Comparison of ENCODE assay signal across 25 cellular contexts in genomic region chr22:37207981-37208380, GRCh38. TPM values are rescaled to one million over a fixed set of nuclear protein-coding genes. Genes with fewer than 3 reads are reported as not detected.
DNase-seq lines count a peak whose midpoint lies in the region; ATAC-seq and TF ChIP-seq lines count a peak whose summit lies in the region.
"Had no signal": no experiment of that assay in that cellular context is flagged by ENCODE, and none has a peak within 500 bp of the region (broad histone marks: within the 10 kb centered on the region; RNA-seq: fewer than 3 reads in every experiment).

No MANE protein-coding gene starts in this region.

- H3K4me1 ChIP-seq in A673 (ENCODE audit: insufficient read depth, low read length, poor library complexity, severe bottlenecking): no peaks in the 10 kb centered on the region
- H3K4me1 ChIP-seq: left lung had no signal

- H3K36me3 ChIP-seq in A673 (ENCODE audit: insufficient read depth, low read length, poor library complexity, severe bottlenecking): no peaks in the 10 kb centered on the region
- H3K36me3 ChIP-seq: brain microvascular endothelial cell, gastroesophageal sphincter, left lung had no signal

- no peaks in the 10 kb centered on the region for H3K9me3 ChIP-seq in A673 (ENCODE audit: low read depth, low read length, poor library complexity, severe bottlenecking)
- H3K9me3 ChIP-seq: gastroesophageal sphincter, left lung had no signal

- peak; percentile 21 for ATAC-seq in activated CD8-positive, alpha-beta T cell treated with anti-CD3 and anti-CD28 coated beads for 36 hours
- ATAC-seq in HG03442 (IDR thresholded peaks at IDR 0.05; ENCODE audit: unreplicated experiment): no peak
- ATAC-seq: gastroesophageal sphincter, left lung had no signal

- H3K36me3 Mint-ChIP-seq in activated CD8-positive, alpha-beta T cell treated with anti-CD3 and anti-CD28 coated beads for 36 hours (ENCODE audit: low read depth): no peaks in the 10 kb centered on the region
- H3K36me3 Mint-ChIP-seq: type B pancreatic cell had no signal

- intact Hi-C loops in activated CD8-positive, alpha-beta T cell treated with anti-CD3 and anti-CD28 coated beads for 36 hours (cut with micrococcal nuclease): no loop called here
- intact Hi-C loops in A673 (cut with micrococcal nuclease; ENCODE audit: unreplicated experiment): no loop called here

- CTCF ChIA-PET in activated CD8-positive, alpha-beta T cell treated with anti-CD3 and anti-CD28 coated beads for 36 hours (lab: Charles Lee): interaction anchor here (1.5 to 3.8 kb wide), 4 partner anchors 8 to 53 kb away, joined by 4 to 29 read pairs (median 9); partner anchors contain the start of gene RAC2
- CTCF ChIA-PET in A673 (lab: Charles Lee): no interaction called here

- no peaks in the 10 kb centered on the region for H3K27me3 Mint-ChIP-seq in activated CD8-positive, alpha-beta T cell treated with anti-CD3 and anti-CD28 coated beads for 36 hours

- no peaks in the 10 kb centered on the region for H3K9me3 Mint-ChIP-seq in activated CD8-positive, alpha-beta T cell treated with anti-CD3 and anti-CD28 coated beads for 36 hours
- H3K9me3 Mint-ChIP-seq: activated T-cell treated with anti-CD3 and anti-CD28 coated beads, Interleukin-2, amount 50 U/mL, for 72 hours; type B pancreatic cell had no signal

- DNase-seq in stimulated activated CD4-positive, alpha-beta T cell treated with anti-CD3 and anti-CD28 coated beads, Interleukin-1b, Interleukin-23, amount 100 ng/mL, for 48 hours: peak; percentile 1
- DNase-seq in stimulated activated CD4-positive, alpha-beta T cell treated with anti-CD3 and anti-CD28 coated beads, Interleukin-2, amount 100 ng/mL, for 48 hours: no peak
- DNase-seq in activated CD8-positive, alpha-beta T cell treated with anti-CD3 and anti-CD28 coated beads for 36 hours: peak; percentile 47
- DNase-seq in mesenteric fat pad (ENCODE audit: low spot score) (peak; percentile 41), A673 (ENCODE audit: low spot score) (no peak), A172 (ENCODE audit: low spot score) (no peak)
- DNase-seq: activated CD8-positive, alpha-beta memory T cell treated with anti-CD3 and anti-CD28 coated beads for 24 hours; activated T-cell treated with anti-CD3 and anti-CD28 coated beads, Interleukin-2, amount 50 U/mL, for 72 hours; amniotic stem cell; brain microvascular endothelial cell; DMS153; GOT3; hypothalamus; MV-4-11; NCI-H1436 treated with DMSO at 0.1 percent for 48 hours; NCI-H774 had no signal

- BruUV-seq in A673 (replicated peaks; lab: Mats Ljungman, UMichigan): no TSS peak

- TF ChIP-seq CTCF in activated CD8-positive, alpha-beta T cell treated with anti-CD3 and anti-CD28 coated beads for 36 hours (IDR thresholded peaks at IDR 0.05): no peak
- TF ChIP-seq CTCF in A673 (conservative IDR thresholded peaks at IDR 0.05; ENCODE audit: low read depth, low read length): no peak

- POLR2A ChIA-PET in activated CD8-positive, alpha-beta T cell treated with anti-CD3 and anti-CD28 coated beads for 36 hours (lab: Charles Lee): interaction anchor here (1.0 to 2.4 kb wide), 6 partner anchors 9 to 71 kb away, joined by 3 to 9 read pairs (median 4); no protein-coding TSS in a partner anchor
- POLR2A ChIA-PET in A673 (lab: Charles Lee; ENCODE audit: low non-redundant PET): no interaction called here

- H3K4me3 ChIP-seq in A673 (ENCODE audit: low read depth, low read length, poor library complexity, severe bottlenecking): no peak overlapping the region
- H3K4me3 ChIP-seq: gastroesophageal sphincter, left lung had no signal

- no peak overlapping the region for H3K4me3 Mint-ChIP-seq in activated CD8-positive, alpha-beta T cell treated with anti-CD3 and anti-CD28 coated beads for 36 hours
- H3K4me3 Mint-ChIP-seq: type B pancreatic cell had no signal

- H3K27me3 ChIP-seq in A673 (replicated peaks; ENCODE audit: insufficient read depth, low read depth, low read length, poor library complexity): no peaks in the 10 kb centered on the region
- H3K27me3 ChIP-seq: brain microvascular endothelial cell had no signal

- H3K4me1 Mint-ChIP-seq in activated CD8-positive, alpha-beta T cell treated with anti-CD3 and anti-CD28 coated beads for 36 hours (ENCODE audit: low read depth): peaks cover 52% of the 10 kb centered on the region

- H3K27ac ChIP-seq in A673 (ENCODE audit: low read depth, low read length, poor library complexity, severe bottlenecking): no peak overlapping the region
- H3K27ac ChIP-seq: brain microvascular endothelial cell, gastroesophageal sphincter, left lung had no signal

- H3K27ac Mint-ChIP-seq in activated CD8-positive, alpha-beta T cell treated with anti-CD3 and anti-CD28 coated beads for 36 hours: peak overlapping the region; percentile 64
- H3K27ac Mint-ChIP-seq: activated T-cell treated with anti-CD3 and anti-CD28 coated beads, Interleukin-2, amount 50 U/mL, for 72 hours; type B pancreatic cell had no signal

RNA-seq across cellular contexts. Expression of gene SSTR3, which starts 4.3 kb away (rescaled TPM):
- total RNA-seq in activated CD8-positive, alpha-beta T cell treated with anti-CD3 and anti-CD28 coated beads for 36 hours: 1 to 10 TPM; 7.9 to 8.5 TPM
- not detected for total RNA-seq in mesenteric fat pad
- not detected in 2 replicates for total RNA-seq in A673 (2021)
- total RNA-seq in A172 (2014; rRNA removed; shearing (Covaris generic)): not detected in 2 replicates
- total RNA-seq: chondrocyte, endothelial cell of umbilical vein, fibroblast of lung, gastroesophageal sphincter, LHCN-M2, osteoblast had no signal

RNA-seq across cellular contexts. Expression of gene C1QTNF6, which starts 19.9 kb away (rescaled TPM):
- 1 to 10 TPM; 6.4 TPM for total RNA-seq in activated CD8-positive, alpha-beta T cell treated with anti-CD3 and anti-CD28 coated beads for 36 hours
- total RNA-seq in mesenteric fat pad: 1.3 TPM
- 6.3 and 8.6 TPM in 2 replicates for total RNA-seq in A673 (2021)
- total RNA-seq in A172 (2014; rRNA removed; shearing (Covaris generic)): 2.1 and 7.7 TPM in 2 replicates

RNA-seq across cellular contexts. Expression of gene RAC2, which starts 36.1 kb away (rescaled TPM):
- total RNA-seq in activated CD8-positive, alpha-beta T cell treated with anti-CD3 and anti-CD28 coated beads for 36 hours: 100 to 1,000 TPM; 699 to 717 TPM
- total RNA-seq in mesenteric fat pad: 26.1 TPM
- 4.0 and 5.8 TPM in 2 replicates for total RNA-seq in A673 (2021)
- total RNA-seq in A172 (2014; rRNA removed; shearing (Covaris generic)): 51.7 and 60.2 TPM in 2 replicates

RNA-seq across cellular contexts. Expression of gene IL2RB, which starts 58.3 kb away (rescaled TPM):
- 100 to 1,000 TPM; 263 to 268 TPM for total RNA-seq in activated CD8-positive, alpha-beta T cell treated with anti-CD3 and anti-CD28 coated beads for 36 hours
- total RNA-seq in mesenteric fat pad (1.7 TPM), A673 (2021) (0.97 and 1.5 TPM in 2 replicates)
- total RNA-seq in A172 (2014; rRNA removed; shearing (Covaris generic)): 0.02 TPM in 1 of 2 replicates, not detected in the other
- total RNA-seq: endothelial cell of umbilical vein, fibroblast of lung, LHCN-M2, osteoblast had no signal

Comparison
In these comparisons a context has a peak if more than half of its experiments do, and no peak if none do; other contexts are left out.
1. DNase-seq: peak in stimulated activated CD4-positive, alpha-beta T cell treated with anti-CD3 and anti-CD28 coated beads, Interleukin-1b, Interleukin-23, amount 100 ng/mL, for 48 hours (single experiment), activated CD8-positive, alpha-beta T cell treated with anti-CD3 and anti-CD28 coated beads for 36 hours (single experiment) and mesenteric fat pad (single experiment); none in stimulated activated CD4-positive, alpha-beta T cell treated with anti-CD3 and anti-CD28 coated beads, Interleukin-2, amount 100 ng/mL, for 48 hours (0 of 2), A673 (single experiment) and A172 (single experiment).
2. RNA of gene RAC2, which starts 36.1 kb away (total RNA-seq): 699 to 717 TPM in activated CD8-positive, alpha-beta T cell treated with anti-CD3 and anti-CD28 coated beads for 36 hours; 51.7 to 60.2 TPM in A172, 26.1 TPM in mesenteric fat pad (single experiment) and 4.0 to 5.8 TPM in A673; every median in the first group is over 10 times any median in the second.